Comparison of ENCODE assay signal across 1 cellular context in the genomic region with DNA sequence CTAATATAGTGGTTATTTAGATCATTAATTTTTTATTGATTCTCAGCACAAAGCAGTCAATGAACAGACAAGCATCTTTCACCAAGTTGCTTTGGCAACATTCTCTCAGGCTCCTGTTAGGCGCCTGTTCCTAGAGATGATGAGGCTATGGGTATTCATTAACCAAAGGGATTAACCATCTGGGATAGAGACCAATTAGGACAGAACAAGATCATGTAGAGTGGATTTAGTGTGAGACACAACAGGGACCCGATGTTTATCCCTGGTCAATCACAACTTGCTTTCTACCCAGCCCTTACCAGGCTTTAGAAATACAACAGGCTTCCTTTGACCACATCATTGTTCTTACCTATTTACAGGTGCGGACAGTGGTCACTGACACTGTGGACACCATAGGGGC.
TF ChIP-seq lines count a peak whose summit lies in the region.

No MANE protein-coding gene starts in this region.

TF ChIP-seq in HepG2, 621 proteins besides CTCF, POLR2A, EP300 and RAD21 (continued from another document):
- TF ChIP-seq RERE (CRISPR knock-in tag; IDR thresholded peaks at IDR 0.05; ENCODE audit: low read depth), result no peak
- TF ChIP-seq, protein P1, sequence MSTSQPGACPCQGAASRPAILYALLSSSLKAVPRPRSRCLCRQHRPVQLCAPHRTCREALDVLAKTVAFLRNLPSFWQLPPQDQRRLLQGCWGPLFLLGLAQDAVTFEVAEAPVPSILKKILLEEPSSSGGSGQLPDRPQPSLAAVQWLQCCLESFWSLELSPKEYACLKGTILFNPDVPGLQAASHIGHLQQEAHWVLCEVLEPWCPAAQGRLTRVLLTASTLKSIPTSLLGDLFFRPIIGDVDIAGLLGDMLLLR (CRISPR knock-in tag; IDR thresholded peaks at IDR 0.05), result no peak
- TF ChIP-seq MAFK (conservative IDR thresholded peaks at IDR 0.05 in 1 of 2, IDR thresholded peaks at IDR 0.05 in 1 of 2; ENCODE audit: low read length in 2 of 2), result no peak
- TF ChIP-seq E2F2 (CRISPR knock-in tag; IDR thresholded peaks at IDR 0.05; ENCODE audit: borderline replicate concordance), result no peak
- no peak for TF ChIP-seq TOE1 (CRISPR knock-in tag; IDR thresholded peaks at IDR 0.05)
- TF ChIP-seq ZNF619 (CRISPR knock-in tag; IDR thresholded peaks at IDR 0.05), result no peak
- TF ChIP-seq NAIF1 (CRISPR knock-in tag; IDR thresholded peaks at IDR 0.05; ENCODE audit: borderline replicate concordance), result no peak
- no peak for TF ChIP-seq NFE2L1 (CRISPR knock-in tag; IDR thresholded peaks at IDR 0.05; ENCODE audit: borderline replicate concordance)
- TF ChIP-seq PTBP1 (IDR thresholded peaks at IDR 0.05; ENCODE audit: low read depth, low read length, poor library complexity, severe bottlenecking), result no peak
